In the genomic region with DNA sequence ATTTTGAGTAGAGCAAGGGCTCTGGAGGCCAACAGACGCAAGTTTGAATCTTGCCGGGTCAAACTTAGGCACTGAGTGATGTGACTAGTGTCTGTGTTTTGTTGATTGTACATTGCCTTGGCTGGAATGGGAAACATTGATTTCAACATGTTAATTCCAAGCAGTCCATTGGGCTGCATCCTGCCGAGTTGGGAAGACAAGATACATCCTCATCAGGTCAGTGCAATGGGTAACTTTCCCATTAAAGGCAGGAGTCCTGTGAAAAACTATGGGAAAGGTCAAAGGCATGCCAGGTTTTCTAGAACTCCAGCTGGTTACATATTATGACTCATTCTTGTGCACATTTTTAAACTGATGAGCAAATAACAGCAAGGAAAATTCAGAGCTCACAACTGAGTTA, we compare ENCODE assay signal across 1 cellular context.
A peak's percentile ranks its signal among the peaks of the same experiment; 100 is the strongest.
TF ChIP-seq lines count a peak whose summit lies in the region.

No MANE protein-coding gene starts in this region.

TF ChIP-seq in A549, 52 proteins besides CTCF, POLR2A, EP300 and RAD21 (continued from another document):
- TF ChIP-seq, protein P1, sequence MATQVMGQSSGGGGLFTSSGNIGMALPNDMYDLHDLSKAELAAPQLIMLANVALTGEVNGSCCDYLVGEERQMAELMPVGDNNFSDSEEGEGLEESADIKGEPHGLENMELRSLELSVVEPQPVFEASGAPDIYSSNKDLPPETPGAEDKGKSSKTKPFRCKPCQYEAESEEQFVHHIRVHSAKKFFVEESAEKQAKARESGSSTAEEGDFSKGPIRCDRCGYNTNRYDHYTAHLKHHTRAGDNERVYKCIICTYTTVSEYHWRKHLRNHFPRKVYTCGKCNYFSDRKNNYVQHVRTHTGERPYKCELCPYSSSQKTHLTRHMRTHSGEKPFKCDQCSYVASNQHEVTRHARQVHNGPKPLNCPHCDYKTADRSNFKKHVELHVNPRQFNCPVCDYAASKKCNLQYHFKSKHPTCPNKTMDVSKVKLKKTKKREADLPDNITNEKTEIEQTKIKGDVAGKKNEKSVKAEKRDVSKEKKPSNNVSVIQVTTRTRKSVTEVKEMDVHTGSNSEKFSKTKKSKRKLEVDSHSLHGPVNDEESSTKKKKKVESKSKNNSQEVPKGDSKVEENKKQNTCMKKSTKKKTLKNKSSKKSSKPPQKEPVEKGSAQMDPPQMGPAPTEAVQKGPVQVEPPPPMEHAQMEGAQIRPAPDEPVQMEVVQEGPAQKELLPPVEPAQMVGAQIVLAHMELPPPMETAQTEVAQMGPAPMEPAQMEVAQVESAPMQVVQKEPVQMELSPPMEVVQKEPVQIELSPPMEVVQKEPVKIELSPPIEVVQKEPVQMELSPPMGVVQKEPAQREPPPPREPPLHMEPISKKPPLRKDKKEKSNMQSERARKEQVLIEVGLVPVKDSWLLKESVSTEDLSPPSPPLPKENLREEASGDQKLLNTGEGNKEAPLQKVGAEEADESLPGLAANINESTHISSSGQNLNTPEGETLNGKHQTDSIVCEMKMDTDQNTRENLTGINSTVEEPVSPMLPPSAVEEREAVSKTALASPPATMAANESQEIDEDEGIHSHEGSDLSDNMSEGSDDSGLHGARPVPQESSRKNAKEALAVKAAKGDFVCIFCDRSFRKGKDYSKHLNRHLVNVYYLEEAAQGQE (IDR thresholded peaks at IDR 0.05), result no peak
- TF ChIP-seq POLR2AphosphoS2 (conservative IDR thresholded peaks at IDR 0.05; ENCODE audit: low read length) (no peak), JUNB (IDR thresholded peaks at IDR 0.05) (peak; percentile 47), PHF8 (IDR thresholded peaks at IDR 0.05; ENCODE audit: borderline replicate concordance, low read depth) (no peak), NR3C1 (IDR thresholded peaks at IDR 0.05) (no peak), HOXA7 (CRISPR knock-in tag; IDR thresholded peaks at IDR 0.05) (no peak)
